15 cellular contexts compared by ENCODE assay signal in genomic region chr14:43147480-43147879, GRCh38.
"Had no signal": no experiment of that assay in that cellular context is flagged by ENCODE, and none has a peak within 500 bp of the region (broad histone marks: within the 10 kb centered on the region; RNA-seq: fewer than 3 reads in every experiment).

No MANE protein-coding gene starts in this region.

- H3K27me3 ChIP-seq: ascending aorta, tibial artery had no signal

- H3K4me3 ChIP-seq: ascending aorta, coronary artery, skin epidermis, tibial artery had no signal

- H3K4me1 ChIP-seq: ascending aorta, tibial artery had no signal

- H3K27ac ChIP-seq: ascending aorta, coronary artery, skin epidermis, tibial artery, WERI-Rb-1 had no signal

- H3K27ac Mint-ChIP-seq: activated naive CD4-positive, alpha-beta T cell treated with anti-CD3 and anti-CD28 coated beads, Interleukin-2, amount 10 ng/mL, durations not matched to agents 7 days and 5 days; naive thymus-derived CD8-positive, alpha-beta T cell had no signal

- H3K4me3 Mint-ChIP-seq: activated naive CD4-positive, alpha-beta T cell treated with anti-CD3 and anti-CD28 coated beads, Interleukin-2, amount 10 ng/mL, durations not matched to agents 7 days and 5 days; naive thymus-derived CD8-positive, alpha-beta T cell had no signal

- ATAC-seq: naive thymus-derived CD8-positive, alpha-beta T cell; stimulated activated naive CD8-positive, alpha-beta T cell treated with anti-CD3 and anti-CD28 coated beads, Interleukin-15, Interleukin-2, amounts not matched to agents 100 U/mL and 50 U/mL, for 24 hours had no signal

- H3K4me1 Mint-ChIP-seq: activated naive CD4-positive, alpha-beta T cell treated with anti-CD3 and anti-CD28 coated beads, Interleukin-2, amount 10 ng/mL, durations not matched to agents 7 days and 5 days; naive thymus-derived CD8-positive, alpha-beta T cell had no signal

- H3K36me3 Mint-ChIP-seq: activated naive CD4-positive, alpha-beta T cell treated with anti-CD3 and anti-CD28 coated beads, Interleukin-2, amount 10 ng/mL, durations not matched to agents 7 days and 5 days; naive thymus-derived CD8-positive, alpha-beta T cell had no signal

- DNase-seq: activated CD4-positive, alpha-beta T cell treated with anti-CD3 and anti-CD28 coated beads for 1 hour; activated CD8-positive, alpha-beta memory T cell treated with anti-CD3 and anti-CD28 coated beads for 24 hours; activated CD8-positive, alpha-beta memory T cell treated with anti-CD3 and anti-CD28 coated beads, Interleukin-2, amount 50 U/mL, for 48 hours; activated effector memory CD4-positive, alpha-beta T cell treated with Interleukin-2 at 50 U/mL for 16 hours; activated naive CD4-positive, alpha-beta T cell treated with anti-CD3 and anti-CD28 coated beads, Interleukin-2, amount 10 ng/mL, durations not matched to agents 7 days and 5 days; activated T-cell treated with anti-CD3 and anti-CD28 coated beads, Interleukin-2, amount 50 U/mL, for 48 hours; mesenchymal stem cell; naive thymus-derived CD8-positive, alpha-beta T cell; stimulated activated naive CD8-positive, alpha-beta T cell treated with anti-CD3 and anti-CD28 coated beads, Interleukin-15, Interleukin-2, amounts not matched to agents 100 U/mL and 50 U/mL, for 24 hours; substantia nigra; tibial artery; WERI-Rb-1 had no signal

- H3K9me3 ChIP-seq: ascending aorta, tibial artery had no signal

- H3K27me3 Mint-ChIP-seq: activated naive CD4-positive, alpha-beta T cell treated with anti-CD3 and anti-CD28 coated beads, Interleukin-2, amount 10 ng/mL, durations not matched to agents 7 days and 5 days; naive thymus-derived CD8-positive, alpha-beta T cell had no signal

- H3K36me3 ChIP-seq: ascending aorta, tibial artery, WERI-Rb-1 had no signal
